ENCODE assay signal across 23 cellular contexts in genomic region chr9:99977042-99977792, GRCh38.
"Had no signal": no experiment of that assay in that cellular context is flagged by ENCODE, and none has a peak within 500 bp of the region (broad histone marks: within the 10 kb centered on the region; RNA-seq: fewer than 3 reads in every experiment).

No MANE protein-coding gene starts in this region.

- H3K4me1 ChIP-seq: prostate gland, right atrium auricular region, spleen, upper lobe of right lung had no signal

- H3K36me3 ChIP-seq: cardiac muscle cell, prostate gland, right atrium auricular region, thyroid gland had no signal

- H3K9me3 ChIP-seq: prostate gland, right atrium auricular region, spleen, thyroid gland, upper lobe of right lung had no signal

- ATAC-seq: activated T-cell treated with anti-CD3 and anti-CD28 coated beads, Interleukin-2, amount 50 U/mL, for 72 hours; left lobe of liver; naive thymus-derived CD8-positive, alpha-beta T cell; stimulated activated naive CD8-positive, alpha-beta T cell treated with anti-CD3 and anti-CD28 coated beads, Interleukin-15, Interleukin-2, amounts not matched to agents 100 U/mL and 50 U/mL, for 24 hours; upper lobe of right lung had no signal

- H3K27me3 ChIP-seq: cardiac muscle cell, right atrium auricular region, spleen, thyroid gland, upper lobe of right lung had no signal

- H3K4me3 ChIP-seq: cardiac muscle cell, lung, prostate gland, right atrium auricular region, spleen, thyroid gland, upper lobe of right lung had no signal

- H3K27ac ChIP-seq: cardiac muscle cell, prostate gland, right atrium auricular region, spleen, thyroid gland, upper lobe of right lung had no signal

- DNase-seq: activated B cell treated with CpG ODN at 0.5 μM for 24 hours; activated CD4-positive, alpha-beta T cell treated with anti-CD3 and anti-CD28 coated beads for 4 hours; activated CD4-positive, alpha-beta T cell treated with anti-CD3 and anti-CD28 coated beads, Interleukin-2, amount 50 U/mL, for 48 hours; activated CD8-positive, alpha-beta memory T cell treated with anti-CD3 and anti-CD28 coated beads, Interleukin-2, amount 50 U/mL, for 48 hours; activated effector memory CD4-positive, alpha-beta T cell treated with anti-CD3 and anti-CD28 coated beads, Interleukin-2, amount 50 U/mL, for 16 hours; activated naive CD4-positive, alpha-beta T cell treated with anti-CD3 and anti-CD28 coated beads, Interleukin-2, amount 10 ng/mL, durations not matched to agents 7 days and 5 days; activated T-cell treated with anti-CD3 and anti-CD28 coated beads, Interleukin-2, amount 50 U/mL, for 72 hours; amygdala; cortex of kidney; foreskin fibroblast; immature natural killer cell; naive thymus-derived CD8-positive, alpha-beta T cell; spleen; stimulated activated CD4-positive, alpha-beta T cell treated with anti-CD3 and anti-CD28 coated beads, Interleukin-4, amount 100 ng/mL, for 24 hours; stimulated activated naive CD8-positive, alpha-beta T cell treated with anti-CD3 and anti-CD28 coated beads, Interleukin-15, Interleukin-2, amounts not matched to agents 100 U/mL and 50 U/mL, for 24 hours; T1000; thyroid gland; upper lobe of right lung had no signal
